Comparison of ENCODE assay signal across 36 cellular contexts in the genomic region with DNA sequence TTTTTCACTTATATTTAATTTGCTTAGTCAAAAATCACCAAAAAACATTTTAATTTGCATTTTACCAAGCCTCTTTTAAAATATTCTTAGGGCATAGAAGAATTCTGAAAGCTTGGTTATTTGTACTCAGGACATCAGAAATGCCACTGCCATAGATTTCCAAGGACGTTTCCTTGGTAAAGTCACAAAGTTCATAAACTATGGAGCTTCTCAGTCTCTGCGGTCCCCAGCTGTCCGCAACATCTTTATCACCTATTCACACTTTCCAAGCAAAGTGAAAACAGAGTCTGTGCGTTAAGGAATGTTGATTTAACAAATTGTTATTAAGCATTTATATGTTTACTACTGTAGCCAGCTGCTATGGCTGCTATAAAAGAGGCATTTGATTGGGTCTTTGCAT. TPM values are rescaled to one million over a fixed set of nuclear protein-coding genes. Genes with fewer than 3 reads are reported as not detected.
"Had no signal": no experiment of that assay in that cellular context is flagged by ENCODE, and none has a peak within 500 bp of the region (broad histone marks: within the 10 kb centered on the region; RNA-seq: fewer than 3 reads in every experiment).

No MANE protein-coding gene starts in this region.

- H3K27ac ChIP-seq: adrenal gland, ascending aorta, body of pancreas, brain microvascular endothelial cell, breast epithelium, cardiac muscle cell had no signal

- ATAC-seq: activated naive CD4-positive, alpha-beta T cell treated with anti-CD3 and anti-CD28 coated beads, Interleukin-2, amount 50 U/mL, for 72 hours; activated naive CD8-positive, alpha-beta T cell treated with anti-CD3 and anti-CD28 coated beads, Interleukin-2, amount 50 U/mL, for 24 hours; activated T-cell treated with anti-CD3 and anti-CD28 coated beads, Interleukin-2, amount 50 U/mL, for 4 hours; activated T-cell treated with anti-CD3 and anti-CD28 coated beads, Interleukin-2, amount 50 U/mL, for 72 hours; activated T-helper 17 cell treated with anti-CD3 and anti-CD28 coated beads, Interleukin-2, amount 50 U/mL, for 72 hours; body of pancreas had no signal

- H3K4me3 ChIP-seq: adrenal gland, ascending aorta, body of pancreas, breast epithelium, cardiac muscle cell had no signal

- H3K4me1 ChIP-seq: ascending aorta, breast epithelium had no signal

- FAIRE-seq: astrocyte, bronchial epithelial cell had no signal

- DNase-seq: activated effector memory CD4-positive, alpha-beta T cell treated with anti-CD3 and anti-CD28 coated beads, Interleukin-2, amount 50 U/mL, for 16 hours; activated effector memory CD4-positive, alpha-beta T cell treated with Interleukin-2 at 50 U/mL for 16 hours; activated gamma-delta T cell; activated gamma-delta T cell treated with Interleukin-2 at 50 U/mL for 16 hours; activated naive CD4-positive, alpha-beta T cell; activated naive CD4-positive, alpha-beta T cell treated with anti-CD3 and anti-CD28 coated beads for 36 hours; activated naive CD4-positive, alpha-beta T cell treated with anti-CD3 and anti-CD28 coated beads, Interleukin-2, amount 10 ng/mL, durations not matched to agents 7 days and 5 days; activated naive CD4-positive, alpha-beta T cell treated with anti-CD3 and anti-CD28 coated beads, Interleukin-2, amount 50 U/mL, for 16 hours; activated naive CD4-positive, alpha-beta T cell treated with Interleukin-2 at 50 U/mL for 16 hours; activated naive CD8-positive, alpha-beta T cell treated with anti-CD3 and anti-CD28 coated beads for 36 hours; activated naive CD8-positive, alpha-beta T cell treated with anti-CD3 and anti-CD28 coated beads, Interleukin-2, amount 10 ng/mL, durations not matched to agents 7 days and 5 days; activated naive CD8-positive, alpha-beta T cell treated with anti-CD3 and anti-CD28 coated beads, Interleukin-2, amount 50 U/mL, for 24 hours; activated T-cell treated with anti-CD3 and anti-CD28 coated beads, Interleukin-2, amount 50 U/mL, for 1 hour; activated T-cell treated with anti-CD3 and anti-CD28 coated beads, Interleukin-2, amount 50 U/mL, for 24 hours; activated T-cell treated with anti-CD3 and anti-CD28 coated beads, Interleukin-2, amount 50 U/mL, for 4 hours; activated T-cell treated with anti-CD3 and anti-CD28 coated beads, Interleukin-2, amount 50 U/mL, for 48 hours; activated T-cell treated with anti-CD3 and anti-CD28 coated beads, Interleukin-2, amount 50 U/mL, for 72 hours; adrenal gland; amniotic stem cell; amygdala; anterior cingulate cortex; aorta; body of pancreas; brain microvascular endothelial cell; caudate nucleus; central memory CD4-positive, alpha-beta T cell; cerebellar nuclear complex had no signal

- H3K27me3 ChIP-seq: adrenal gland, ascending aorta, body of pancreas, brain microvascular endothelial cell, breast epithelium, cardiac muscle cell had no signal

- H3K9me3 ChIP-seq: adrenal gland, ascending aorta, body of pancreas, breast epithelium had no signal

- H3K36me3 ChIP-seq: adrenal gland, ascending aorta, brain microvascular endothelial cell, breast epithelium, cardiac muscle cell had no signal

RNA-seq across cellular contexts. Expression of gene CADPS2, which starts 37.0 kb away (rescaled TPM):
- total RNA-seq: activated naive CD4-positive, alpha-beta T cell treated with anti-CD3 and anti-CD28 coated beads for 36 hours; activated naive CD4-positive, alpha-beta T cell treated with anti-CD3 and anti-CD28 coated beads, Interleukin-2, amount 50 U/mL, for 72 hours; activated naive CD8-positive, alpha-beta T cell treated with anti-CD3 and anti-CD28 coated beads for 36 hours; activated naive CD8-positive, alpha-beta T cell treated with anti-CD3 and anti-CD28 coated beads, Interleukin-2, amount 10 ng/mL, durations not matched to agents 7 days and 5 days; activated T-cell treated with anti-CD3 and anti-CD28 coated beads, Interleukin-2, amount 50 U/mL, for 72 hours; activated T-helper 1 cell treated with anti-CD3 and anti-CD28 coated beads, Interleukin-12 subunit alpha, Interleukin-12 subunit beta, Interleukin-2, Interleukin-4 antibody, amounts not matched to agents 30 ng/mL and 10 ng/mL and 1 ng/mL, durations not matched to agents 14 hours and 24 hours and 36 hours; activated T-helper 17 cell treated with anti-CD3 and anti-CD28 coated beads, Interleukin-2, amount 50 U/mL, for 72 hours; activated T-helper 2 cell treated with anti-CD3 and anti-CD28 coated beads, Interferon-gamma antibody, Interleukin-2, Interleukin-4, amounts not matched to agents 10 μg/mL and 5 μg/mL and 100 μg/mL, durations not matched to agents 14 hours and 24 hours and 36 hours had no signal
